In genomic region chr9:110745656-110746055, GRCh38 we compare ENCODE assay signal across 16 cellular contexts.
DNase-seq lines count a peak whose midpoint lies in the region; FAIRE-seq and TF ChIP-seq lines count a peak whose summit lies in the region.
"Had no signal": no experiment of that assay in that cellular context is flagged by ENCODE, and none has a peak within 500 bp of the region (broad histone marks: within the 10 kb centered on the region; RNA-seq: fewer than 3 reads in every experiment).

No MANE protein-coding gene starts in this region.

- H3K9me3 ChIP-seq in A673 (ENCODE audit: low read depth, low read length, poor library complexity, severe bottlenecking) = no peaks in the 10 kb centered on the region

- no peak overlapping the region for H3K9ac ChIP-seq in rectal smooth muscle tissue (ENCODE audit: low read length)
- H3K9ac ChIP-seq: parathyroid adenoma had no signal

- POLR2A ChIA-PET in A673 (lab: Charles Lee; ENCODE audit: low non-redundant PET) = no interaction called here

- FAIRE-seq in frontal cortex (lab: Jason Lieb, UNC) = no peak

- no peaks in the 10 kb centered on the region for H3K36me3 ChIP-seq in rectal smooth muscle tissue (ENCODE audit: control insufficient read depth, insufficient read depth, low read length)
- H3K36me3 ChIP-seq in A673 (ENCODE audit: insufficient read depth, low read length, poor library complexity, severe bottlenecking) = no peaks in the 10 kb centered on the region

- BruUV-seq in A673 (replicated peaks; lab: Mats Ljungman, UMichigan) = no TSS peak

- CTCF ChIA-PET in A673 (lab: Charles Lee) = no interaction called here

- H3K27me3 ChIP-seq in rectal smooth muscle tissue (ENCODE audit: control insufficient read depth, insufficient read depth, low read length) (no peaks in the 10 kb centered on the region), A673 (replicated peaks; ENCODE audit: insufficient read depth, low read depth, low read length, poor library complexity) (no peaks in the 10 kb centered on the region)

- DNase-seq in DMS79 treated with DMSO at 0.1 percent for 48 hours (lab: John Stamatoyannopoulos, UW) (peak; percentile 77), NCI-H226 (peak; percentile 30), coronary artery (ENCODE audit: low spot score) (no peak), NCI-H146 (lab: John Stamatoyannopoulos, UW) (no peak), frontal cortex (ENCODE audit: low spot score in 2 of 2) (no peak), A673 (ENCODE audit: low spot score) (no peak)
- no peak for DNase-seq in stimulated activated CD4-positive, alpha-beta T cell treated with anti-CD3 and anti-CD28 coated beads, Interleukin-4, amount 100 ng/mL, for 24 hours
- DNase-seq: activated naive CD8-positive, alpha-beta T cell treated with anti-CD3 and anti-CD28 coated beads, Interleukin-2, amount 50 U/mL, for 24 hours; activated T-cell treated with anti-CD3 and anti-CD28 coated beads for 4 hours; effector memory CD8-positive, alpha-beta T cell; GDM1; NCI-H2029; stimulated activated CD4-positive, alpha-beta T cell treated with anti-CD3 and anti-CD28 coated beads, Interleukin-2, amount 100 ng/mL, for 48 hours; stimulated activated naive B cell treated with anti-CD40 and anti-IgM and Interleukin-4, amounts not matched to agents 10 μg/mL and 1 μg/mL and 100 μg/mL, for 72 hours had no signal

- H3K4me1 ChIP-seq in rectal smooth muscle tissue (ENCODE audit: control insufficient read depth, insufficient read depth, low read length) (peaks cover 15% of the 10 kb centered on the region), A673 (ENCODE audit: insufficient read depth, low read length, poor library complexity, severe bottlenecking) (peaks cover 9% of the 10 kb centered on the region)
- H3K4me1 ChIP-seq: parathyroid adenoma had no signal

- intact Hi-C loops in A673 (cut with micrococcal nuclease; ENCODE audit: unreplicated experiment) = no loop called here

- no peak overlapping the region for H3K4me3 ChIP-seq in coronary artery
- H3K4me3 ChIP-seq in rectal smooth muscle tissue (ENCODE audit: low read length) = no peak overlapping the region
- H3K4me3 ChIP-seq in A673 (ENCODE audit: low read depth, low read length, poor library complexity, severe bottlenecking) = no peak overlapping the region

- H3K27ac ChIP-seq in coronary artery (peak overlapping the region; percentile 79 to 89), rectal smooth muscle tissue (ENCODE audit: low read depth, low read length) (peak overlapping the region; percentile 15), A673 (ENCODE audit: low read depth, low read length, poor library complexity, severe bottlenecking) (no peak overlapping the region)
- H3K27ac ChIP-seq: parathyroid adenoma had no signal

- TF ChIP-seq CTCF in coronary artery (IDR thresholded peaks at IDR 0.05) (no peak), A673 (conservative IDR thresholded peaks at IDR 0.05; ENCODE audit: low read depth, low read length) (no peak)

Comparison
In these comparisons a context has a peak if more than half of its experiments do, and no peak if none do; other contexts are left out.
1. DNase-seq: peak in DMS79 treated with DMSO at 0.1 percent for 48 hours (single experiment) and NCI-H226 (single experiment); none in coronary artery (single experiment), NCI-H146 (single experiment), frontal cortex (0 of 2), A673 (single experiment) and stimulated activated CD4-positive, alpha-beta T cell treated with anti-CD3 and anti-CD28 coated beads, Interleukin-4, amount 100 ng/mL, for 24 hours (single experiment).